24 cellular contexts compared by ENCODE assay signal in genomic region chr7:14045651-14046050, GRCh38. TPM values are rescaled to one million over a fixed set of nuclear protein-coding genes. Genes with fewer than 3 reads are reported as not detected.
DNase-seq lines count a peak whose midpoint lies in the region; ATAC-seq, FAIRE-seq and TF ChIP-seq lines count a peak whose summit lies in the region.
"Had no signal": no experiment of that assay in that cellular context is flagged by ENCODE, and none has a peak within 500 bp of the region (broad histone marks: within the 10 kb centered on the region; RNA-seq: fewer than 3 reads in every experiment).

No MANE protein-coding gene starts in this region.

- FAIRE-seq in bronchial epithelial cell (lab: Jason Lieb, UNC): no peak
- FAIRE-seq: A204.1, GM12891, GM19239 had no signal

- peaks cover 9% of the 10 kb centered on the region for H3K4me1 ChIP-seq in foreskin keratinocyte
- H3K4me1 ChIP-seq: BE2C, BLaER1 had no signal

- POLR2A ChIA-PET in RWPE1 (lab: Yijun Ruan, JAX; ENCODE audit: low non-redundant PET): no interaction called here

- TF ChIP-seq CTCF in RWPE1 (conservative IDR thresholded peaks at IDR 0.05; ENCODE audit: low read depth) (no peak), bronchial epithelial cell (IDR thresholded peaks at IDR 0.05; ENCODE audit: insufficient read depth, low read length, severe bottlenecking) (no peak), foreskin keratinocyte (conservative IDR thresholded peaks at IDR 0.05) (no peak)

- no peak overlapping the region for H3K27ac ChIP-seq in RWPE1
- H3K27ac ChIP-seq in foreskin keratinocyte: no peak overlapping the region
- H3K27ac ChIP-seq: BLaER1 had no signal

- H3K36me3 ChIP-seq in bronchial epithelial cell (ENCODE audit: control insufficient read depth, insufficient read depth, low read length): no peaks in the 10 kb centered on the region
- H3K36me3 ChIP-seq: BE2C, BLaER1 had no signal

- ATAC-seq in foreskin keratinocyte (peak; percentile 75), HG03045 (IDR thresholded peaks at IDR 0.05; ENCODE audit: unreplicated experiment) (no peak)

- no peak overlapping the region for H3K4me3 ChIP-seq in bronchial epithelial cell (ENCODE audit: low read depth, low read length)
- H3K4me3 ChIP-seq: BLaER1 had no signal

- H3K27me3 ChIP-seq in bronchial epithelial cell (ENCODE audit: control insufficient read depth, insufficient read depth, low read length) (no peaks in the 10 kb centered on the region), foreskin keratinocyte (no peaks in the 10 kb centered on the region)
- H3K27me3 ChIP-seq: BE2C, BLaER1 had no signal

- DNase-seq in HPDE6-E6E7 (ENCODE audit: extremely low spot score): peak; percentile 56
- DNase-seq in RWPE1 (ENCODE audit: low spot score): peak; percentile 53
- peak; percentile 72 for DNase-seq in bronchial epithelial cell (ENCODE audit: low read depth)
- DNase-seq in foreskin keratinocyte: peak; percentile 18 to 58
- no peak for DNase-seq in NCI-H2171 (lab: John Stamatoyannopoulos, UW)
- DNase-seq in DMS114 treated with DMSO at 0.1 percent for 48 hours (lab: John Stamatoyannopoulos, UW; ENCODE audit: unreplicated experiment): no peak
- no peak for DNase-seq in activated naive CD4-positive, alpha-beta T cell (lab: John Stamatoyannopoulos, UW)
- DNase-seq: 8988T; ACHN; BE2C; C1 segment of cervical spinal cord; CD4-positive, alpha-beta memory T cell; CD4-positive, CD25-positive, alpha-beta regulatory T cell; CD8-positive, alpha-beta memory T cell; COR-L47; DMS 273 treated with DMSO at 0.1 percent for 48 hours; DMS79 treated with DMSO at 0.1 percent for 48 hours; GF-D8 had no signal

- CTCF ChIA-PET in RWPE1 (lab: Yijun Ruan, JAX): no interaction called here

RNA-seq across cellular contexts. Expression of gene ETV1, which starts 56.2 kb away (rescaled TPM):
- total RNA-seq in bronchial epithelial cell: 0.13 and 0.26 TPM in 2 replicates
- total RNA-seq in foreskin keratinocyte: 6.5 TPM in 2 replicates
- polyA plus RNA-seq in foreskin keratinocyte: 1.5 TPM in 2 replicates
- polyA plus RNA-seq: CD14-positive monocyte; CD4-positive, alpha-beta memory T cell had no signal

Comparison
In these comparisons a context has a peak if more than half of its experiments do, and no peak if none do; other contexts are left out.
1. DNase-seq: peak in HPDE6-E6E7 (single experiment), RWPE1 (single experiment), bronchial epithelial cell (single experiment) and foreskin keratinocyte (2 of 2); none in NCI-H2171 (single experiment), DMS114 treated with DMSO at 0.1 percent for 48 hours (single experiment) and activated naive CD4-positive, alpha-beta T cell (0 of 4).